12 cellular contexts compared by ENCODE assay signal in genomic region chr12:19299765-19300164, GRCh38.
DNase-seq lines count a peak whose midpoint lies in the region; ATAC-seq, FAIRE-seq and TF ChIP-seq lines count a peak whose summit lies in the region.
"Had no signal": no experiment of that assay in that cellular context is flagged by ENCODE, and none has a peak within 500 bp of the region (broad histone marks: within the 10 kb centered on the region; RNA-seq: fewer than 3 reads in every experiment).

No MANE protein-coding gene starts in this region.

- no peaks in the 10 kb centered on the region for H3K9me3 Mint-ChIP-seq in activated naive CD4-positive, alpha-beta T cell treated with anti-CD3 and anti-CD28 coated beads, Interleukin-2, amount 10 ng/mL, durations not matched to agents 7 days and 5 days
- no peaks in the 10 kb centered on the region for H3K9me3 Mint-ChIP-seq in natural killer cell

- H3K9me3 ChIP-seq in lung (ENCODE audit: control insufficient read depth in 2 of 2, insufficient read depth in 1 of 2, low read length in 1 of 2): no peaks in the 10 kb centered on the region

- TF ChIP-seq CTCF in NB4 (IDR thresholded peaks at IDR 0.05; ENCODE audit: low read depth, low read length) (no peak), bronchial epithelial cell (IDR thresholded peaks at IDR 0.05; ENCODE audit: insufficient read depth, low read length, severe bottlenecking) (no peak), lung (IDR thresholded peaks at IDR 0.05; ENCODE audit: control extremely low read depth, extremely low read depth) (no peak), natural killer cell (IDR thresholded peaks at IDR 0.05) (no peak)

- H3K4me1 Mint-ChIP-seq in activated naive CD4-positive, alpha-beta T cell treated with anti-CD3 and anti-CD28 coated beads, Interleukin-2, amount 10 ng/mL, durations not matched to agents 7 days and 5 days: no peaks in the 10 kb centered on the region
- H3K4me1 Mint-ChIP-seq in natural killer cell: no peaks in the 10 kb centered on the region

- no peak overlapping the region for H3K4me3 Mint-ChIP-seq in activated naive CD4-positive, alpha-beta T cell treated with anti-CD3 and anti-CD28 coated beads, Interleukin-2, amount 10 ng/mL, durations not matched to agents 7 days and 5 days
- no peak overlapping the region for H3K4me3 Mint-ChIP-seq in natural killer cell

- no peak overlapping the region for H3K27ac ChIP-seq in lung (ENCODE audit: low read depth in 1 of 2, low read length in 1 of 2)

- ATAC-seq in lung (ENCODE audit: insufficient read depth, low FRiP score): no peak
- ATAC-seq in stimulated activated naive CD8-positive, alpha-beta T cell treated with anti-CD3 and anti-CD28 coated beads, Interleukin-15, Interleukin-2, amounts not matched to agents 100 U/mL and 50 U/mL, for 24 hours: no peak
- no peak for ATAC-seq in natural killer cell
- ATAC-seq: left ventricle myocardium superior had no signal

- no peaks in the 10 kb centered on the region for H3K4me1 ChIP-seq in lung (ENCODE audit: control insufficient read depth in 2 of 2, insufficient read depth in 2 of 2, low read length in 2 of 2)

- CTCF ChIA-PET in activated naive CD4-positive, alpha-beta T cell treated with anti-CD3 and anti-CD28 coated beads, Interleukin-2, amount 10 ng/mL, durations not matched to agents 7 days and 5 days (lab: Charles Lee): interaction anchor here (0.6 to 1.5 kb wide), 2 partner anchors 11 to 1946 kb away, joined by 3 to 4 read pairs; no protein-coding TSS in a partner anchor

- H3K27me3 Mint-ChIP-seq in activated naive CD4-positive, alpha-beta T cell treated with anti-CD3 and anti-CD28 coated beads, Interleukin-2, amount 10 ng/mL, durations not matched to agents 7 days and 5 days: no peaks in the 10 kb centered on the region
- no peaks in the 10 kb centered on the region for H3K27me3 Mint-ChIP-seq in natural killer cell (ENCODE audit: low read depth in 2 of 2)

- FAIRE-seq in bronchial epithelial cell (lab: Jason Lieb, UNC): peak; percentile 47

- peak; percentile 84 for DNase-seq in DMS53 treated with DMSO at 0.1 percent for 48 hours (lab: John Stamatoyannopoulos, UW; ENCODE audit: unreplicated experiment)
- DNase-seq in NB4 (ENCODE audit: low read depth): peak; percentile 74
- DNase-seq in bronchial epithelial cell (ENCODE audit: low read depth): peak; percentile 95
- DNase-seq in lung (ENCODE audit: low spot score): peak; percentile 49
- DNase-seq in activated naive CD4-positive, alpha-beta T cell treated with anti-CD3 and anti-CD28 coated beads, Interleukin-2, amount 10 ng/mL, durations not matched to agents 7 days and 5 days: no peak
- no peak for DNase-seq in stimulated activated naive CD8-positive, alpha-beta T cell treated with anti-CD3 and anti-CD28 coated beads, Interleukin-15, Interleukin-2, amounts not matched to agents 100 U/mL and 50 U/mL, for 24 hours
- no peak for DNase-seq in activated effector memory CD4-positive, alpha-beta T cell treated with anti-CD3 and anti-CD28 coated beads, Interleukin-2, amount 50 U/mL, for 16 hours
- DNase-seq in natural killer cell: no peak
- DNase-seq: activated T-cell treated with anti-CD3 and anti-CD28 coated beads, Interleukin-2, amount 50 U/mL, for 1 hour; left ventricle myocardium superior; NCI-H1930; stimulated activated CD4-positive, alpha-beta T cell treated with anti-CD3 and anti-CD28 coated beads, Interleukin-4, amount 100 ng/mL, for 4 hours had no signal

- H3K36me3 ChIP-seq in bronchial epithelial cell (ENCODE audit: control insufficient read depth, insufficient read depth, low read length) (no peaks in the 10 kb centered on the region), lung (ENCODE audit: control insufficient read depth in 2 of 2, insufficient read depth in 2 of 2, low read length in 2 of 2) (peaks cover 0 to 1% of the 10 kb centered on the region in 2 donors)

- no peak overlapping the region for H3K4me3 ChIP-seq in NB4 (ENCODE audit: low read depth, low read length)
- no peak overlapping the region for H3K4me3 ChIP-seq in bronchial epithelial cell (ENCODE audit: low read depth, low read length)
- no peak overlapping the region for H3K4me3 ChIP-seq in lung

- intact Hi-C loops in natural killer cell (cut with micrococcal nuclease): no loop called here

- WGBS in lung, 2 donors: 35 to 49% methylated on average over 3 of the region's 3 CpGs

- no peak for TF ChIP-seq POLR2A in NB4 (IDR thresholded peaks at IDR 0.05; ENCODE audit: extremely low read depth, insufficient read length)

- H3K27me3 ChIP-seq in bronchial epithelial cell (ENCODE audit: control insufficient read depth, insufficient read depth, low read length) (no peaks in the 10 kb centered on the region), lung (ENCODE audit: control insufficient read depth, insufficient read depth) (no peaks in the 10 kb centered on the region)

- H3K36me3 Mint-ChIP-seq in activated naive CD4-positive, alpha-beta T cell treated with anti-CD3 and anti-CD28 coated beads, Interleukin-2, amount 10 ng/mL, durations not matched to agents 7 days and 5 days: no peaks in the 10 kb centered on the region
- no peaks in the 10 kb centered on the region for H3K36me3 Mint-ChIP-seq in natural killer cell

- H3K27ac Mint-ChIP-seq in activated naive CD4-positive, alpha-beta T cell treated with anti-CD3 and anti-CD28 coated beads, Interleukin-2, amount 10 ng/mL, durations not matched to agents 7 days and 5 days: no peak overlapping the region
- H3K27ac Mint-ChIP-seq in natural killer cell: no peak overlapping the region

Comparison
In these comparisons a context has a peak if more than half of its experiments do, and no peak if none do; other contexts are left out.
1. DNase-seq: peak in DMS53 treated with DMSO at 0.1 percent for 48 hours (single experiment), NB4 (single experiment), bronchial epithelial cell (single experiment) and lung (single experiment); none in activated naive CD4-positive, alpha-beta T cell treated with anti-CD3 and anti-CD28 coated beads, Interleukin-2, amount 10 ng/mL, durations not matched to agents 7 days and 5 days (single experiment), stimulated activated naive CD8-positive, alpha-beta T cell treated with anti-CD3 and anti-CD28 coated beads, Interleukin-15, Interleukin-2, amounts not matched to agents 100 U/mL and 50 U/mL, for 24 hours (single experiment), activated effector memory CD4-positive, alpha-beta T cell treated with anti-CD3 and anti-CD28 coated beads, Interleukin-2, amount 50 U/mL, for 16 hours (single experiment) and natural killer cell (single experiment).